24 cellular contexts compared by ENCODE assay signal in the genomic region with DNA sequence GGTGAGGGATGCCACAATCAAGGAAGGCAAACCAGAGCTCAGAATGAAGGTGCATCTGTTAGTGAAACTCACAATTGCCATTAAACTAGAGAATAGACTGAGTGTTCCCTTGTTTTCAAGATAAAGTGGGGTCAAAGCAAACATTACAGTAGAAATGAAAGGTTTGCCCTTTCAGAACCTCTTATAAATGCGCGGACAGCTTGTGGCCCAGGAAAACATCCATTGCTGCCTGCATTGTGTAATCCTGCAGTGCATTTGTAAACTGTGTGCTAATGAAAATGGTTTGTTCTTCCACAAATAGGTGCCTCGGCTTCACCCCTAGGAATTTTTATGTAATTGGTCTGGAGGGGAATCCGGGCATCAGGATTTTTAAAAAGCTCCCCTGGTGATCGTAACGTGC.
DNase-seq lines count a peak whose midpoint lies in the region; ATAC-seq and TF ChIP-seq lines count a peak whose summit lies in the region.
"Had no signal": no experiment of that assay in that cellular context is flagged by ENCODE, and none has a peak within 500 bp of the region (broad histone marks: within the 10 kb centered on the region; RNA-seq: fewer than 3 reads in every experiment).

No MANE protein-coding gene starts in this region.

- H3K27me3 ChIP-seq in endocrine pancreas (ENCODE audit: control insufficient read depth, insufficient read depth, low read length) (no peaks in the 10 kb centered on the region), thyroid gland (no peaks in the 10 kb centered on the region), tibial artery (no peaks in the 10 kb centered on the region)

- H3K36me3 ChIP-seq in endocrine pancreas (ENCODE audit: control insufficient read depth, insufficient read depth, low read length): no peaks in the 10 kb centered on the region
- no peaks in the 10 kb centered on the region for H3K36me3 ChIP-seq in thyroid gland
- peaks cover 3 to 13% (median 10%) of the 10 kb centered on the region in 3 donors for H3K36me3 ChIP-seq in tibial artery

- H3K27me3 Mint-ChIP-seq in activated CD4-positive, alpha-beta T cell treated with anti-CD3 and anti-CD28 coated beads, Interleukin-2, amount 10 ng/mL, durations not matched to agents 24 days and 14 days: no peaks in the 10 kb centered on the region
- H3K27me3 Mint-ChIP-seq in activated CD4-positive, alpha-beta T cell treated with anti-CD3 and anti-CD28 coated beads, Interleukin-2, amount 10 ng/mL, durations not matched to agents 7 days and 5 days: no peaks in the 10 kb centered on the region
- H3K27me3 Mint-ChIP-seq: CD8-positive, alpha-beta memory T cell; IgD-negative memory B cell had no signal

- peak; percentile 30 for DNase-seq in activated CD4-positive, alpha-beta T cell treated with anti-CD3 and anti-CD28 coated beads, Interleukin-2, amount 10 ng/mL, durations not matched to agents 24 days and 14 days
- no peak for DNase-seq in activated CD4-positive, alpha-beta T cell treated with anti-CD3 and anti-CD28 coated beads, Interleukin-2, amount 10 ng/mL, durations not matched to agents 7 days and 5 days
- DNase-seq in NCI-H69 (lab: John Stamatoyannopoulos, UW) (peak; percentile 15), thyroid gland (peak; percentile 27 to 38), DMS53 treated with DMSO at 0.1 percent for 48 hours (lab: John Stamatoyannopoulos, UW; ENCODE audit: unreplicated experiment) (no peak), tibial artery (no peak), left ventricle myocardium superior (no peak)
- DNase-seq: Calu3; CD8-positive, alpha-beta memory T cell; DMS53; EL; GF-D8; GM23248; MV-4-11; NCI-H1105 treated with DMSO at 0.1 percent for 48 hours; NCI-H2029 treated with DMSO at 0.1 percent for 48 hours; NCI-H510A; NCI-H82; SIG-M5 had no signal

- H3K9me3 ChIP-seq in endocrine pancreas (ENCODE audit: control insufficient read depth, low read length) (no peaks in the 10 kb centered on the region), thyroid gland (no peaks in the 10 kb centered on the region), tibial artery (no peaks in the 10 kb centered on the region)

- peaks cover 33% of the 10 kb centered on the region for H3K36me3 Mint-ChIP-seq in activated CD4-positive, alpha-beta T cell treated with anti-CD3 and anti-CD28 coated beads, Interleukin-2, amount 10 ng/mL, durations not matched to agents 24 days and 14 days (ENCODE audit: low read depth)
- H3K36me3 Mint-ChIP-seq in activated CD4-positive, alpha-beta T cell treated with anti-CD3 and anti-CD28 coated beads, Interleukin-2, amount 10 ng/mL, durations not matched to agents 7 days and 5 days (ENCODE audit: low read depth): peaks cover 14% of the 10 kb centered on the region

- H3K4me3 Mint-ChIP-seq in activated CD4-positive, alpha-beta T cell treated with anti-CD3 and anti-CD28 coated beads, Interleukin-2, amount 10 ng/mL, durations not matched to agents 24 days and 14 days: no peak overlapping the region
- H3K4me3 Mint-ChIP-seq in activated CD4-positive, alpha-beta T cell treated with anti-CD3 and anti-CD28 coated beads, Interleukin-2, amount 10 ng/mL, durations not matched to agents 7 days and 5 days: no peak overlapping the region
- H3K4me3 Mint-ChIP-seq: CD8-positive, alpha-beta memory T cell; IgD-negative memory B cell had no signal

- TF ChIP-seq CTCF in thyroid gland (IDR thresholded peaks at IDR 0.05) (no peak), tibial artery (IDR thresholded peaks at IDR 0.05) (no peak)

- H3K4me3 ChIP-seq in endocrine pancreas (ENCODE audit: control insufficient read depth, insufficient read depth, low read length): peak overlapping the region; percentile 16
- H3K4me3 ChIP-seq in thyroid gland (replicated peaks in 1 of 3): no peak overlapping the region
- no peak overlapping the region for H3K4me3 ChIP-seq in tibial artery
- H3K4me3 ChIP-seq: GM23248 had no signal

- POLR2A ChIA-PET in activated CD4-positive, alpha-beta T cell treated with anti-CD3 and anti-CD28 coated beads, Interleukin-2, amount 10 ng/mL, durations not matched to agents 7 days and 5 days (lab: Charles Lee): no interaction called here

- CTCF ChIA-PET in activated CD4-positive, alpha-beta T cell treated with anti-CD3 and anti-CD28 coated beads, Interleukin-2, amount 10 ng/mL, durations not matched to agents 7 days and 5 days (lab: Charles Lee): no interaction called here

- no peak for ATAC-seq in left ventricle myocardium superior
- ATAC-seq: HCT116, SK-N-SH treated with all-trans-retinoic acid at 6 μM for 48 hours had no signal

- H3K27ac Mint-ChIP-seq in activated CD4-positive, alpha-beta T cell treated with anti-CD3 and anti-CD28 coated beads, Interleukin-2, amount 10 ng/mL, durations not matched to agents 24 days and 14 days: no peak overlapping the region
- H3K27ac Mint-ChIP-seq in activated CD4-positive, alpha-beta T cell treated with anti-CD3 and anti-CD28 coated beads, Interleukin-2, amount 10 ng/mL, durations not matched to agents 7 days and 5 days: no peak overlapping the region
- H3K27ac Mint-ChIP-seq: IgD-negative memory B cell had no signal

- intact Hi-C loops in activated CD4-positive, alpha-beta T cell treated with anti-CD3 and anti-CD28 coated beads, Interleukin-2, amount 10 ng/mL, durations not matched to agents 24 days and 14 days (cut with micrococcal nuclease): no loop called here
- intact Hi-C loops in thyroid gland (cut with DNase I): no loop called here
- intact Hi-C loops in tibial artery (cut with DNase I; ENCODE audit: low total_unique reads): no loop called here
- intact Hi-C loops in left ventricle myocardium superior (cut with micrococcal nuclease): no loop called here

- H3K4me1 ChIP-seq in endocrine pancreas (ENCODE audit: control insufficient read depth, insufficient read depth, low read length): peaks cover 14% of the 10 kb centered on the region
- H3K4me1 ChIP-seq in thyroid gland: peaks cover 8 to 17% of the 10 kb centered on the region in 2 donors
- peaks cover 0 to 22% (median 0%) of the 10 kb centered on the region in 4 donors for H3K4me1 ChIP-seq in tibial artery

- WGBS in thyroid gland, 2 donors: 49 to 52% methylated on average over 6 of the region's 6 CpGs

- no peaks in the 10 kb centered on the region for H3K9me3 Mint-ChIP-seq in activated CD4-positive, alpha-beta T cell treated with anti-CD3 and anti-CD28 coated beads, Interleukin-2, amount 10 ng/mL, durations not matched to agents 24 days and 14 days
- H3K9me3 Mint-ChIP-seq in activated CD4-positive, alpha-beta T cell treated with anti-CD3 and anti-CD28 coated beads, Interleukin-2, amount 10 ng/mL, durations not matched to agents 7 days and 5 days: no peaks in the 10 kb centered on the region
- H3K9me3 Mint-ChIP-seq: CD8-positive, alpha-beta memory T cell; IgD-negative memory B cell had no signal

- no peak for TF ChIP-seq POLR2A in thyroid gland (IDR thresholded peaks at IDR 0.05)

- H3K27ac ChIP-seq in thyroid gland (no peak overlapping the region), tibial artery (no peak overlapping the region)
- H3K27ac ChIP-seq: C4-2B, GM23248 had no signal

- H3K9ac ChIP-seq in endocrine pancreas (ENCODE audit: control insufficient read depth, insufficient read depth, low read length): no peak overlapping the region
- H3K9ac ChIP-seq: GM23248 had no signal

- H3K4me1 Mint-ChIP-seq in activated CD4-positive, alpha-beta T cell treated with anti-CD3 and anti-CD28 coated beads, Interleukin-2, amount 10 ng/mL, durations not matched to agents 24 days and 14 days: peaks cover 10% of the 10 kb centered on the region
- peaks cover 4% of the 10 kb centered on the region for H3K4me1 Mint-ChIP-seq in activated CD4-positive, alpha-beta T cell treated with anti-CD3 and anti-CD28 coated beads, Interleukin-2, amount 10 ng/mL, durations not matched to agents 7 days and 5 days

Comparison
In these comparisons a context has a peak if more than half of its experiments do, and no peak if none do; other contexts are left out.
1. DNase-seq: peak in activated CD4-positive, alpha-beta T cell treated with anti-CD3 and anti-CD28 coated beads, Interleukin-2, amount 10 ng/mL, durations not matched to agents 24 days and 14 days (single experiment), NCI-H69 (single experiment) and thyroid gland (2 of 2); none in activated CD4-positive, alpha-beta T cell treated with anti-CD3 and anti-CD28 coated beads, Interleukin-2, amount 10 ng/mL, durations not matched to agents 7 days and 5 days (single experiment), DMS53 treated with DMSO at 0.1 percent for 48 hours (single experiment), tibial artery (0 of 2) and left ventricle myocardium superior (single experiment).